ENCODE assay signal across 10 cellular contexts in genomic region chr11:65183201-65183891, GRCh38. TPM values are rescaled to one million over a fixed set of nuclear protein-coding genes. Genes with fewer than 3 reads are reported as not detected.
DNase-seq lines count a peak whose midpoint lies in the region; ATAC-seq, FAIRE-seq and TF ChIP-seq lines count a peak whose summit lies in the region.
"Had no signal": no experiment of that assay in that cellular context is flagged by ENCODE, and none has a peak within 500 bp of the region (broad histone marks: within the 10 kb centered on the region; RNA-seq: fewer than 3 reads in every experiment).

No MANE protein-coding gene starts in this region.

- peaks cover 13% of the 10 kb centered on the region for H3K4me1 Mint-ChIP-seq in activated CD4-positive, alpha-beta T cell treated with anti-CD3 and anti-CD28 coated beads, Interleukin-2, amount 10 ng/mL, durations not matched to agents 24 days and 14 days
- peaks cover 21% of the 10 kb centered on the region for H3K4me1 Mint-ChIP-seq in activated naive CD8-positive, alpha-beta T cell (ENCODE audit: low read depth)

- no peaks in the 10 kb centered on the region for H3K9me3 Mint-ChIP-seq in activated CD4-positive, alpha-beta T cell treated with anti-CD3 and anti-CD28 coated beads, Interleukin-2, amount 10 ng/mL, durations not matched to agents 24 days and 14 days
- no peaks in the 10 kb centered on the region for H3K9me3 Mint-ChIP-seq in activated naive CD8-positive, alpha-beta T cell (ENCODE audit: low read depth)

- peak overlapping the region; percentile 57 for H3K4me3 Mint-ChIP-seq in activated CD4-positive, alpha-beta T cell treated with anti-CD3 and anti-CD28 coated beads, Interleukin-2, amount 10 ng/mL, durations not matched to agents 24 days and 14 days
- peak overlapping the region; percentile 82 for H3K4me3 Mint-ChIP-seq in activated naive CD8-positive, alpha-beta T cell

- H3K4me3 ChIP-seq in kidney (ENCODE audit: low read length in 2 of 2) (peak overlapping the region in 1 of 2 donors; percentile 30), suprapubic skin (peak overlapping the region; percentile 82), SJCRH30 (no peak overlapping the region)

- H3K27me3 ChIP-seq in suprapubic skin, result no peaks in the 10 kb centered on the region
- H3K27me3 ChIP-seq in SJCRH30, result no peaks in the 10 kb centered on the region

- no peak for DNase-seq in activated CD4-positive, alpha-beta T cell treated with anti-CD3 and anti-CD28 coated beads, Interleukin-2, amount 10 ng/mL, durations not matched to agents 24 days and 14 days
- DNase-seq in activated CD4-positive, alpha-beta T cell treated with anti-CD3 and anti-CD28 coated beads for 4 hours, result no peak
- DNase-seq in kidney (peak; percentile 91), suprapubic skin (ENCODE audit: low spot score in 2 of 2) (peak in 1 of 2 donors; percentile 79), SJCRH30 (no peak)

- no peak for TF ChIP-seq POLR2A in suprapubic skin (IDR thresholded peaks at IDR 0.05)

- peak overlapping the region; percentile 57 to 91 for H3K27ac ChIP-seq in kidney (ENCODE audit: low read depth in 2 of 2, low read length in 2 of 2)
- peak overlapping the region; percentile 96 for H3K27ac ChIP-seq in suprapubic skin
- H3K27ac ChIP-seq in SJCRH30, result no peak overlapping the region

- H3K27me3 Mint-ChIP-seq in activated CD4-positive, alpha-beta T cell treated with anti-CD3 and anti-CD28 coated beads, Interleukin-2, amount 10 ng/mL, durations not matched to agents 24 days and 14 days, result peaks cover 8% of the 10 kb centered on the region
- no peaks in the 10 kb centered on the region for H3K27me3 Mint-ChIP-seq in activated naive CD8-positive, alpha-beta T cell

- H3K9me3 ChIP-seq in kidney (ENCODE audit: control insufficient read depth in 1 of 2, low read length in 2 of 2) (no peaks in the 10 kb centered on the region), suprapubic skin (no peaks in the 10 kb centered on the region), SJCRH30 (replicated peaks) (no peaks in the 10 kb centered on the region)

- 69% methylated on average over 19 of the region's 19 CpGs for WGBS in suprapubic skin

- FAIRE-seq in kidney (lab: Jason Lieb, UNC), result no peak
- FAIRE-seq: D721Med had no signal

- H3K4me1 ChIP-seq in kidney (ENCODE audit: control insufficient read depth in 1 of 2, insufficient read depth in 1 of 2, low read depth in 1 of 2, low read length in 2 of 2) (peaks cover 0 to 19% of the 10 kb centered on the region in 2 donors), suprapubic skin (peaks cover 40% of the 10 kb centered on the region), SJCRH30 (no peaks in the 10 kb centered on the region)

- ATAC-seq in HG02981 (IDR thresholded peaks at IDR 0.05; ENCODE audit: unreplicated experiment), result no peak
- ATAC-seq in HG03108 (IDR thresholded peaks at IDR 0.05; ENCODE audit: unreplicated experiment), result no peak

- intact Hi-C loops in activated CD4-positive, alpha-beta T cell treated with anti-CD3 and anti-CD28 coated beads, Interleukin-2, amount 10 ng/mL, durations not matched to agents 24 days and 14 days (cut with micrococcal nuclease), result no loop called here
- intact Hi-C loops in kidney (cut with DNase I), result no loop called here

- H3K27ac Mint-ChIP-seq in activated CD4-positive, alpha-beta T cell treated with anti-CD3 and anti-CD28 coated beads, Interleukin-2, amount 10 ng/mL, durations not matched to agents 24 days and 14 days, result no peak overlapping the region
- no peak overlapping the region for H3K27ac Mint-ChIP-seq in activated naive CD8-positive, alpha-beta T cell

- no peak for TF ChIP-seq CTCF in kidney (IDR thresholded peaks at IDR 0.05; ENCODE audit: borderline replicate concordance, extremely low read depth, insufficient read depth)
- TF ChIP-seq CTCF in suprapubic skin (IDR thresholded peaks at IDR 0.05), result no peak

- H3K36me3 Mint-ChIP-seq in activated CD4-positive, alpha-beta T cell treated with anti-CD3 and anti-CD28 coated beads, Interleukin-2, amount 10 ng/mL, durations not matched to agents 24 days and 14 days (ENCODE audit: low read depth), result peaks cover 15% of the 10 kb centered on the region
- no peaks in the 10 kb centered on the region for H3K36me3 Mint-ChIP-seq in activated naive CD8-positive, alpha-beta T cell

- H3K9ac ChIP-seq in kidney (ENCODE audit: low read length in 2 of 2), result peak overlapping the region in 1 of 2 donors; percentile 26

- TF ChIP-seq EP300 in suprapubic skin (IDR thresholded peaks at IDR 0.05), result no peak

- H3K36me3 ChIP-seq in kidney (ENCODE audit: control insufficient read depth in 1 of 2, insufficient read depth in 2 of 2, low read length in 2 of 2) (peaks cover 8 to 19% of the 10 kb centered on the region in 2 donors), suprapubic skin (peaks cover 28% of the 10 kb centered on the region), SJCRH30 (no peaks in the 10 kb centered on the region)

RNA-seq across cellular contexts. Expression of gene CAPN1, which starts 1.6 kb away (rescaled TPM):
- total RNA-seq in activated CD4-positive, alpha-beta T cell treated with anti-CD3 and anti-CD28 coated beads, Interleukin-2, amount 10 ng/mL, durations not matched to agents 24 days and 14 days, result 87.1 and 96.5 TPM in 2 replicates
- total RNA-seq in kidney (328 TPM), suprapubic skin (100 to 1,000 TPM; 467 to 627 (median 561) TPM)
- polyA plus RNA-seq in kidney (ENCODE audit: insufficient read depth, low read depth, low replicate concordance), result 92.5 TPM
- 41.1 and 49.4 TPM in 2 replicates for total RNA-seq in SJCRH30 (2014; rRNA removed; shearing (Covaris generic))

RNA-seq across cellular contexts. Expression of gene SPDYC, which starts 13.3 kb away (rescaled TPM):
- not detected in 2 replicates for total RNA-seq in activated CD4-positive, alpha-beta T cell treated with anti-CD3 and anti-CD28 coated beads, Interleukin-2, amount 10 ng/mL, durations not matched to agents 24 days and 14 days
- total RNA-seq in kidney (not detected), suprapubic skin (not detected)
- 0.43 TPM for polyA plus RNA-seq in kidney (ENCODE audit: insufficient read depth, low read depth, low replicate concordance)
- total RNA-seq in SJCRH30 (2014; rRNA removed; shearing (Covaris generic)), result 0.18 TPM in 1 of 2 replicates, not detected in the other
- total RNA-seq: temporal lobe had no signal

RNA-seq across cellular contexts. Expression of gene SYVN1, which starts 49.0 kb away (rescaled TPM):
- total RNA-seq in activated CD4-positive, alpha-beta T cell treated with anti-CD3 and anti-CD28 coated beads, Interleukin-2, amount 10 ng/mL, durations not matched to agents 24 days and 14 days, result 36.9 and 39.0 TPM in 2 replicates
- total RNA-seq in kidney (69.8 TPM), suprapubic skin (10 to 100 TPM; 52.7 to 61.2 (median 56.9) TPM)
- 21.2 TPM for polyA plus RNA-seq in kidney (ENCODE audit: insufficient read depth, low read depth, low replicate concordance)
- 7.8 and 8.4 TPM in 2 replicates for total RNA-seq in SJCRH30 (2014; rRNA removed; shearing (Covaris generic))
